In the genomic region with DNA sequence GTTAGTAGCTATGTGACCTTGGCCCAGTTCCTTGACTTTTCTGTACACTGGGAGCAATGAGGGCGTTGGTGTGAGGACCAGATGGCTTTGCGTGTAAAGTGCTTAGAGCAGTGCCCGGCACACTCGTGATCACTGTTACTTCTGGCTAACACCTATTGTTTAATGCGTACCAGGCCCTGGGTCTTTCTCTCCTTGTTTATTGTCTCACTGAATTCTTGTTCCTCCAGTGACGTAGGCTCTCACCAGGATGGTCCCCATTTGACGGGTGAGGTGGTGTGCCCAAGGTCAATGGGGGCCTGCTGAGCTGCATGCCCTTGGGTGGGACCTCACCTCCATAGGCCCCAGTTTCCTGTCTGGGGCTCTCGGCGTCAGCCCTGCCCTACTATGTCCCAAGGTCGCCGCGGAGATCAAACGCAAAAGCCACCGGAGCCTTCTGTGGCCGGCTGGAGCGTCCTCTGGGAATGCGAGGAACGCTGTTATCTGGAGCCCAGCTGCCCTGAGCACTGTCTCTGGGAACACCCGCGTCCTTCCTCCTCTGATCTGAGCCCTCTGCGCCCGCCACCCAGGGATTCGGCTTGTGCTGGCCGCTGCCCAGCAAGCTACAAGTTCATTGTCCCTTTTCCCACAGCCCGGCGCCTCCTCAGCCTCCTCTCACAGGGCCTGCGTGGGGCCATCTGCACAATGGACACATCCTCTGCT, we compare ENCODE assay signal across 17 cellular contexts. TPM values are rescaled to one million over a fixed set of nuclear protein-coding genes. Genes with fewer than 3 reads are reported as not detected.
DNase-seq lines count a peak whose midpoint lies in the region; ATAC-seq and TF ChIP-seq lines count a peak whose summit lies in the region.
"Had no signal": no experiment of that assay in that cellular context is flagged by ENCODE, and none has a peak within 500 bp of the region (broad histone marks: within the 10 kb centered on the region; RNA-seq: fewer than 3 reads in every experiment).

No MANE protein-coding gene starts in this region.

- H3K36me3 ChIP-seq in adrenal gland (replicated peaks in 1 of 2) (no peaks in the 10 kb centered on the region), mucosa of descending colon (ENCODE audit: low read depth) (no peaks in the 10 kb centered on the region), upper lobe of right lung (no peaks in the 10 kb centered on the region)
- H3K36me3 ChIP-seq: HAP-1 had no signal

- H3K27ac Mint-ChIP-seq in activated CD8-positive, alpha-beta T cell treated with anti-CD3 and anti-CD28 coated beads, Interleukin-2, amount 10 ng/mL, durations not matched to agents 7 days and 5 days: no peak overlapping the region
- H3K27ac Mint-ChIP-seq: activated T-cell treated with anti-CD3 and anti-CD28 coated beads, Interleukin-2, amount 50 U/mL, for 72 hours; CD4-positive, alpha-beta memory T cell had no signal

- no peak overlapping the region for H3K4me3 ChIP-seq in adrenal gland
- H3K4me3 ChIP-seq in mucosa of descending colon: no peak overlapping the region
- no peak overlapping the region for H3K4me3 ChIP-seq in upper lobe of right lung
- H3K4me3 ChIP-seq: HAP-1 had no signal

- peaks cover 20% of the 10 kb centered on the region for H3K27me3 Mint-ChIP-seq in activated CD8-positive, alpha-beta T cell treated with anti-CD3 and anti-CD28 coated beads, Interleukin-2, amount 10 ng/mL, durations not matched to agents 7 days and 5 days (ENCODE audit: low read depth)

- intact Hi-C loops in adrenal gland (cut with DNase I) (no loop called here), cardiac septum (cut with DNase I) (loop anchor here (2.0 kb wide), 1 partner anchor 37 kb away; no protein-coding TSS in a partner anchor), mucosa of descending colon (cut with DNase I, micrococcal nuclease) (no loop called here), upper lobe of right lung (cut with DNase I) (no loop called here)

- 10 to 27% (median 15%) methylated on average over 14 to 27 of the region's 27 CpGs for WGBS in adrenal gland, 4 donors

- TF ChIP-seq POLR2A in adrenal gland (IDR thresholded peaks at IDR 0.05): peak in 1 of 2 donors; percentile 53

- H3K4me1 Mint-ChIP-seq in activated CD8-positive, alpha-beta T cell treated with anti-CD3 and anti-CD28 coated beads, Interleukin-2, amount 10 ng/mL, durations not matched to agents 7 days and 5 days (ENCODE audit: low read depth): no peaks in the 10 kb centered on the region

- CTCF ChIA-PET in activated CD8-positive, alpha-beta T cell treated with anti-CD3 and anti-CD28 coated beads, Interleukin-2, amount 10 ng/mL, durations not matched to agents 7 days and 5 days (lab: Charles Lee): no interaction called here

- POLR2A ChIA-PET in activated CD8-positive, alpha-beta T cell treated with anti-CD3 and anti-CD28 coated beads, Interleukin-2, amount 10 ng/mL, durations not matched to agents 7 days and 5 days (lab: Charles Lee): no interaction called here

- no peak overlapping the region for H3K4me3 Mint-ChIP-seq in activated CD8-positive, alpha-beta T cell treated with anti-CD3 and anti-CD28 coated beads, Interleukin-2, amount 10 ng/mL, durations not matched to agents 7 days and 5 days
- H3K4me3 Mint-ChIP-seq: activated T-cell treated with anti-CD3 and anti-CD28 coated beads, Interleukin-2, amount 50 U/mL, for 72 hours; CD4-positive, alpha-beta memory T cell had no signal

- H3K9me3 Mint-ChIP-seq in activated CD8-positive, alpha-beta T cell treated with anti-CD3 and anti-CD28 coated beads, Interleukin-2, amount 10 ng/mL, durations not matched to agents 7 days and 5 days (ENCODE audit: insufficient read depth): no peaks in the 10 kb centered on the region
- H3K9me3 Mint-ChIP-seq: activated T-cell treated with anti-CD3 and anti-CD28 coated beads, Interleukin-2, amount 50 U/mL, for 72 hours; CD4-positive, alpha-beta memory T cell had no signal

- H3K27me3 ChIP-seq in adrenal gland (no peaks in the 10 kb centered on the region), upper lobe of right lung (no peaks in the 10 kb centered on the region)

- no peaks in the 10 kb centered on the region for H3K9me3 ChIP-seq in adrenal gland (replicated peaks in 1 of 3)
- H3K9me3 ChIP-seq in mucosa of descending colon: no peaks in the 10 kb centered on the region
- no peaks in the 10 kb centered on the region for H3K9me3 ChIP-seq in upper lobe of right lung
- H3K9me3 ChIP-seq: HAP-1 had no signal

- H3K27ac ChIP-seq in adrenal gland (peak overlapping the region; percentile 92 to 99 (median 94)), upper lobe of right lung (peak overlapping the region; percentile 58)

- H3K4me1 ChIP-seq in adrenal gland (replicated peaks in 1 of 2) (peaks cover 39 to 71% of the 10 kb centered on the region in 2 donors), mucosa of descending colon (ENCODE audit: low read depth) (no peaks in the 10 kb centered on the region), upper lobe of right lung (peaks cover 36% of the 10 kb centered on the region)
- H3K4me1 ChIP-seq: HAP-1 had no signal

- DNase-seq in adrenal gland: peak; percentile 66 to 92 (median 87)
- peak; percentile 84 for DNase-seq in cardiac septum (ENCODE audit: low spot score)
- DNase-seq in mucosa of descending colon: no peak
- peak; percentile 69 for DNase-seq in upper lobe of right lung
- no peak for DNase-seq in NCI-H187 (lab: John Stamatoyannopoulos, UW)
- DNase-seq in activated CD8-positive, alpha-beta T cell treated with anti-CD3 and anti-CD28 coated beads, Interleukin-2, amount 10 ng/mL, durations not matched to agents 7 days and 5 days: no peak
- DNase-seq: activated CD4-positive, alpha-beta T cell treated with anti-CD3 and anti-CD28 coated beads for 48 hours; activated T-cell treated with anti-CD3 and anti-CD28 coated beads, Interleukin-2, amount 50 U/mL, for 72 hours; amniotic stem cell; CD4-positive, alpha-beta memory T cell; Kasumi-1; NCI-H1930; NCI-H748 treated with DMSO at 0.1 percent for 48 hours; stimulated activated naive CD4-positive, alpha-beta T cell treated with Interleukin-2 at 50 U/mL for 16 hours had no signal

- no peaks in the 10 kb centered on the region for H3K36me3 Mint-ChIP-seq in activated CD8-positive, alpha-beta T cell treated with anti-CD3 and anti-CD28 coated beads, Interleukin-2, amount 10 ng/mL, durations not matched to agents 7 days and 5 days (ENCODE audit: low read depth)
- H3K36me3 Mint-ChIP-seq: CD4-positive, alpha-beta memory T cell had no signal

- no peak for TF ChIP-seq CTCF in adrenal gland (IDR thresholded peaks at IDR 0.05)
- TF ChIP-seq CTCF in mucosa of descending colon (IDR thresholded peaks at IDR 0.05): no peak
- no peak for TF ChIP-seq CTCF in upper lobe of right lung (IDR thresholded peaks at IDR 0.05)

- ATAC-seq in mucosa of descending colon (peak; percentile 27), upper lobe of right lung (peak; percentile 17), HG02642 (IDR thresholded peaks at IDR 0.05; ENCODE audit: poor library complexity, unreplicated experiment) (no peak)
- ATAC-seq in activated CD8-positive, alpha-beta T cell treated with anti-CD3 and anti-CD28 coated beads, Interleukin-2, amount 10 ng/mL, durations not matched to agents 7 days and 5 days: no peak
- ATAC-seq: activated T-cell treated with anti-CD3 and anti-CD28 coated beads, Interleukin-2, amount 50 U/mL, for 72 hours had no signal

RNA-seq across cellular contexts. Expression of a gene that starts 28.9 kb away (rescaled TPM):
- total RNA-seq in adrenal gland: 100 to 1,000 TPM in 2 of 8 donors, 10 to 100 TPM in 6; 21.9 to 752 (median 62.9) TPM
- polyA plus RNA-seq in adrenal gland: 100 to 1,000 TPM in 2 of 3 donors, 10 to 100 TPM in 1; 74.7 to 338 (median 147) TPM
- total RNA-seq in cardiac septum: 20.3 TPM
- 1 to 10 TPM in 1 of 3 donors, under 1 TPM in 2; 0.82 to 2.7 (median 0.90) TPM for total RNA-seq in mucosa of descending colon
- total RNA-seq in upper lobe of right lung: 164 TPM
- total RNA-seq in activated CD8-positive, alpha-beta T cell treated with anti-CD3 and anti-CD28 coated beads, Interleukin-2, amount 10 ng/mL, durations not matched to agents 7 days and 5 days: not detected
- total RNA-seq: CD4-positive, alpha-beta memory T cell; T-helper 2 cell treated with Interferon-gamma antibody and Interleukin-4, amounts not matched to agents 100 ng/mL and 5 ng/mL, for 36 hours had no signal
- polyA plus RNA-seq: CD4-positive, alpha-beta memory T cell had no signal

Comparison
In these comparisons a context has a peak if more than half of its experiments do, and no peak if none do; other contexts are left out.
1. DNase-seq: peak in adrenal gland (7 of 7), cardiac septum (single experiment) and upper lobe of right lung (single experiment); none in mucosa of descending colon (0 of 3), NCI-H187 (0 of 2) and activated CD8-positive, alpha-beta T cell treated with anti-CD3 and anti-CD28 coated beads, Interleukin-2, amount 10 ng/mL, durations not matched to agents 7 days and 5 days (single experiment).
2. ATAC-seq: peak in mucosa of descending colon (single experiment) and upper lobe of right lung (single experiment); none in HG02642 (single experiment) and activated CD8-positive, alpha-beta T cell treated with anti-CD3 and anti-CD28 coated beads, Interleukin-2, amount 10 ng/mL, durations not matched to agents 7 days and 5 days (single experiment).